Comparison of ENCODE assay signal across 27 cellular contexts in genomic region chr4:172083236-172083635, GRCh38.
"Had no signal": no experiment of that assay in that cellular context is flagged by ENCODE, and none has a peak within 500 bp of the region (broad histone marks: within the 10 kb centered on the region; RNA-seq: fewer than 3 reads in every experiment).

No MANE protein-coding gene starts in this region.

- H3K27ac ChIP-seq: colonic mucosa, epithelial cell of prostate, esophagus squamous epithelium, gastrocnemius medialis, heart right ventricle, lower lobe of right lung had no signal

- ATAC-seq: effector memory CD8-positive, alpha-beta T cell; esophagus mucosa; gastrocnemius medialis; heart right ventricle; left colon; left lobe of liver; left ventricle myocardium superior; lower lobe of right lung; mucosa of descending colon had no signal

- H3K36me3 ChIP-seq: colonic mucosa, esophagus squamous epithelium, gastrocnemius medialis, heart right ventricle, lower lobe of right lung had no signal

- FAIRE-seq: endometrium, kidney had no signal

- H3K9me3 ChIP-seq: colonic mucosa, esophagus squamous epithelium, gastrocnemius medialis, heart right ventricle, lower lobe of right lung, mucosa of descending colon had no signal

- H3K4me3 ChIP-seq: colonic mucosa, esophagus squamous epithelium, gastrocnemius medialis, heart right ventricle, lower lobe of right lung, mucosa of descending colon had no signal

- H3K27me3 ChIP-seq: colonic mucosa, esophagus squamous epithelium, gastrocnemius medialis, heart right ventricle had no signal

- H3K4me1 ChIP-seq: colonic mucosa, esophagus squamous epithelium, gastrocnemius medialis, heart right ventricle, lower lobe of right lung had no signal

- DNase-seq: colonic mucosa; cortex of kidney; effector CD8-positive, alpha-beta T cell; effector memory CD8-positive, alpha-beta T cell; endodermal cell; erythroblast; esophagus squamous epithelium; foreskin fibroblast; foreskin melanocyte; gastrocnemius medialis; glutamatergic neuron; head of caudate nucleus; heart right ventricle; hippocampal formation; immature natural killer cell; islet precursor cell; kidney; kidney glomerular epithelial cell; left colon; left ventricle myocardium superior; lower lobe of right lung; mesenchymal stem cell; mucosa of descending colon had no signal
